3 cellular contexts compared by ENCODE assay signal in genomic region chr1:13677896-13678295, GRCh38.
"Had no signal": no experiment of that assay in that cellular context is flagged by ENCODE, and none has a peak within 500 bp of the region (broad histone marks: within the 10 kb centered on the region; RNA-seq: fewer than 3 reads in every experiment).

No MANE protein-coding gene starts in this region.

- DNase-seq: GDM1, GF-D8 had no signal

- ATAC-seq: GM12878 had no signal
